9 cellular contexts compared by ENCODE assay signal in the genomic region with DNA sequence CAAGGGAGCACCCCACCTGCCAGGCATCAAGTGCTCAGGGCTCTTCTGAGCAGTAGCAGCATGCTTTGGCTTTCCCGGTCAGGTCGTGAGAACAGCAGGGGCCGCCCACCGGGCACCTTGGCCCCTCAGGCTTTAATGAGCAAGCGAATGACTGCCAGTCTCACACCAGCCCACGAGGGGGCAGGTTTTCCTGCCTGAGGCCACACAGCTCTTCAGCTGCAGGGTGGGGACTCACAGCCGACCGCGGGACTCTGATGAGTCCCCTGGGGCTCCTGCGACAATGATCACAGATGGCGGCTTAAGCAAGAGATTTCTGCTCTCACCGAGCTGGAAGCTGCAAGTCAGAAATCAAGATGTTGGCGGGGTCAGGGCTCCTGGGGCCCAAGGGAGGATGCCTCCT. TPM values are rescaled to one million over a fixed set of nuclear protein-coding genes. Genes with fewer than 3 reads are reported as not detected.
DNase-seq lines count a peak whose midpoint lies in the region; ATAC-seq and TF ChIP-seq lines count a peak whose summit lies in the region.
"Had no signal": no experiment of that assay in that cellular context is flagged by ENCODE, and none has a peak within 500 bp of the region (broad histone marks: within the 10 kb centered on the region; RNA-seq: fewer than 3 reads in every experiment).

No MANE protein-coding gene starts in this region.

- no peaks in the 10 kb centered on the region for H3K79me2 ChIP-seq in fibroblast of lung (ENCODE audit: control insufficient read depth, insufficient read depth, low read length)

- WGBS in testis, 2 donors: 39 to 40% methylated on average over 1 to 12 of the region's 13 CpGs

- H4K20me1 ChIP-seq in fibroblast of lung (ENCODE audit: control insufficient read depth, extremely low read depth, insufficient read depth, low read length): no peaks in the 10 kb centered on the region

- no peak for TF ChIP-seq POLR2A in testis (IDR thresholded peaks at IDR 0.05)

- H3K9me3 ChIP-seq in fibroblast of lung (ENCODE audit: control insufficient read depth, insufficient read depth, low read depth, low read length): no peaks in the 10 kb centered on the region
- H3K9me3 ChIP-seq in testis: no peaks in the 10 kb centered on the region

- DNase-seq in AG10803 (ENCODE audit: low read depth) (no peak), GM13976 (ENCODE audit: low spot score) (peak; percentile 83), NCI-H82 treated with DMSO at 0.1 percent for 48 hours (lab: John Stamatoyannopoulos, UW; ENCODE audit: unreplicated experiment) (peak; percentile 52), fibroblast of lung (ENCODE audit: low read depth in 2 of 2) (peak in 1 of 2 donors; percentile 30), testis (peak; percentile 42), SIG-M5 treated with dmso at 0.1 percent for 504 hours (lab: John Stamatoyannopoulos, UW; ENCODE audit: unreplicated experiment) (no peak)

- ATAC-seq in HG02981 (IDR thresholded peaks at IDR 0.05; ENCODE audit: unreplicated experiment) (no peak), HG03095 (IDR thresholded peaks at IDR 0.05; ENCODE audit: unreplicated experiment) (no peak)

- TF ChIP-seq CTCF in AG10803 (conservative IDR thresholded peaks at IDR 0.05; ENCODE audit: low read length): peak; percentile 45
- TF ChIP-seq CTCF in GM13976 (IDR thresholded peaks at IDR 0.05; ENCODE audit: borderline replicate concordance, control extremely low read depth, extremely low read depth, insufficient read depth, missing control alignments): peak; percentile 23
- peak; percentile 35 to 63 for TF ChIP-seq CTCF in fibroblast of lung (conservative IDR thresholded peaks at IDR 0.05 in 1 of 2, IDR thresholded peaks at IDR 0.05 in 1 of 2; ENCODE audit: low read depth in 1 of 2, low read length in 2 of 2)
- peak in 2 of 3 experiments; percentile 10 to 40 for TF ChIP-seq CTCF in testis (IDR thresholded peaks at IDR 0.05)

- H3K4me2 ChIP-seq in fibroblast of lung (ENCODE audit: extremely low read depth, insufficient read depth, low read length): no peak overlapping the region

- in situ Hi-C loops in GM13976 (cut with MboI; ENCODE audit: low sequenced_read_pairs, unreplicated experiment): loop anchor here (25.0 kb wide), 1 partner anchor 169 kb away; no protein-coding TSS in a partner anchor

- H2AFZ ChIP-seq in fibroblast of lung (ENCODE audit: low read length): no peak overlapping the region

- H3K36me3 ChIP-seq in fibroblast of lung (ENCODE audit: control insufficient read depth, insufficient read depth, low read length) (no peaks in the 10 kb centered on the region), testis (ENCODE audit: low read depth, missing control alignments) (no peaks in the 10 kb centered on the region)

- intact Hi-C loops in testis (cut with DNase I; ENCODE audit: low total_unique reads): no loop called here

- H3K27ac ChIP-seq in fibroblast of lung (ENCODE audit: insufficient read depth, low read length) (no peak overlapping the region), testis (no peak overlapping the region)

- H3K27me3 ChIP-seq in fibroblast of lung (ENCODE audit: control insufficient read depth, insufficient read depth, low read length) (peaks cover 16% of the 10 kb centered on the region), testis (no peaks in the 10 kb centered on the region)

- H3K9ac ChIP-seq in fibroblast of lung (ENCODE audit: insufficient read depth, low read length): no peak overlapping the region

- H3K4me3 ChIP-seq in AG10803 (ENCODE audit: low read length) (no peak overlapping the region), fibroblast of lung (replicated peaks in 1 of 4; ENCODE audit: control extremely low read depth in 1 of 4, insufficient read depth in 1 of 4, low read depth in 3 of 4, low read length in 4 of 4) (no peak overlapping the region), testis (no peak overlapping the region)

- H3K4me1 ChIP-seq in fibroblast of lung (ENCODE audit: control insufficient read depth, extremely low read depth, insufficient read depth, low read length) (no peaks in the 10 kb centered on the region), testis (peaks cover 3% of the 10 kb centered on the region)

RNA-seq across cellular contexts. Expression of a gene that starts 14.3 kb away (rescaled TPM):
- total RNA-seq in fibroblast of lung (not detected in 2 replicates), testis (under 1 TPM; 0.31 TPM)
- polyA plus RNA-seq in fibroblast of lung (not detected in 2 replicates), testis (ENCODE audit: insufficient read depth, low read depth, low replicate concordance) (0.37 TPM)
- polyA plus RNA-seq in fibroblast of lung (2012): not detected in 2 replicates
- polyA minus RNA-seq in fibroblast of lung (ENCODE audit: low replicate concordance): not detected in 2 replicates
- total RNA-seq: temporal lobe had no signal

RNA-seq across cellular contexts. Expression of a gene that starts 43.0 kb away (rescaled TPM):
- 20.3 and 25.4 TPM in 2 replicates for total RNA-seq in fibroblast of lung
- polyA plus RNA-seq in fibroblast of lung: 18.1 and 19.5 TPM in 2 replicates
- polyA plus RNA-seq in fibroblast of lung (2012): 14.2 and 15.0 TPM in 2 replicates
- 4.1 and 5.0 TPM in 2 replicates for polyA minus RNA-seq in fibroblast of lung (ENCODE audit: low replicate concordance)
- total RNA-seq in testis: 10 to 100 TPM; 38.0 to 38.7 TPM
- 27.0 TPM for polyA plus RNA-seq in testis (ENCODE audit: insufficient read depth, low read depth, low replicate concordance)

RNA-seq across cellular contexts. Expression of a gene that starts 57.0 kb away (rescaled TPM):
- total RNA-seq in fibroblast of lung (not detected in 2 replicates), testis (1 to 10 TPM in 1 of 2 donors, under 1 TPM in 1; 0.87 to 2.8 TPM)
- polyA plus RNA-seq in fibroblast of lung (not detected in 2 replicates), testis (ENCODE audit: insufficient read depth, low read depth, low replicate concordance) (0.28 TPM)
- not detected in 2 replicates for polyA plus RNA-seq in fibroblast of lung (2012)
- polyA minus RNA-seq in fibroblast of lung (ENCODE audit: low replicate concordance): not detected in 2 replicates
- total RNA-seq: temporal lobe had no signal

Comparison
In these comparisons a context has a peak if more than half of its experiments do, and no peak if none do; other contexts are left out.
1. DNase-seq: peak in GM13976 (single experiment), NCI-H82 treated with DMSO at 0.1 percent for 48 hours (single experiment) and testis (single experiment); none in AG10803 (single experiment) and SIG-M5 treated with dmso at 0.1 percent for 504 hours (single experiment).
2. Peak in every context shown above with its lines, with median percentiles within 50 percentile points of each other: CTCF ChIP-seq.